Comparison of ENCODE assay signal across 1 cellular context in the genomic region with DNA sequence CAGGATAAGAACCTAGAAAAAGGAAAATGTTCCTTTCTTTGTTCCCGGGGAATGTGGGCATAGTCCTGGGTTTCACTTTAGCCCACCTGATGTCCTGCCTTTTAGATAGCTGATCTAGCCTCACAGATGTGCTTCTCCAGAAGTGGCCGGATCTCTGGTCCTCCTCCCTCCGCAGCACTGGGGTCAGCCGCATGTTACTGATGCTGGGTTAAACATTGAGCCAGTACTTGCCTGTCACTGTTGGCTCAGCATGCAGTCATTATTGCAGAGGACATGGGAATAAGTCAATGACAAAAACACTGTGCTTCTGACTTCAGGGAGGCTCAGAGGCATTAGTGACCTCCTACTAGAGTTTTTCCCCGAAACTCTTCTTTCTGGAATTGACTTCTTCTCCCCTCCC.
TF ChIP-seq lines count a peak whose summit lies in the region.

No MANE protein-coding gene starts in this region.

TF ChIP-seq in SK-N-SH, 30 proteins besides CTCF, POLR2A, EP300 and RAD21 (continued from another document):
- TF ChIP-seq, protein P1, sequence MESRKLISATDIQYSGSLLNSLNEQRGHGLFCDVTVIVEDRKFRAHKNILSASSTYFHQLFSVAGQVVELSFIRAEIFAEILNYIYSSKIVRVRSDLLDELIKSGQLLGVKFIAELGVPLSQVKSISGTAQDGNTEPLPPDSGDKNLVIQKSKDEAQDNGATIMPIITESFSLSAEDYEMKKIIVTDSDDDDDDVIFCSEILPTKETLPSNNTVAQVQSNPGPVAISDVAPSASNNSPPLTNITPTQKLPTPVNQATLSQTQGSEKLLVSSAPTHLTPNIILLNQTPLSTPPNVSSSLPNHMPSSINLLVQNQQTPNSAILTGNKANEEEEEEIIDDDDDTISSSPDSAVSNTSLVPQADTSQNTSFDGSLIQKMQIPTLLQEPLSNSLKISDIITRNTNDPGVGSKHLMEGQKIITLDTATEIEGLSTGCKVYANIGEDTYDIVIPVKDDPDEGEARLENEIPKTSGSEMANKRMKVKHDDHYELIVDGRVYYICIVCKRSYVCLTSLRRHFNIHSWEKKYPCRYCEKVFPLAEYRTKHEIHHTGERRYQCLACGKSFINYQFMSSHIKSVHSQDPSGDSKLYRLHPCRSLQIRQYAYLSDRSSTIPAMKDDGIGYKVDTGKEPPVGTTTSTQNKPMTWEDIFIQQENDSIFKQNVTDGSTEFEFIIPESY (IDR thresholded peaks at IDR 0.05; ENCODE audit: borderline replicate concordance, low read depth), result no peak
TF ChIP-seq in SK-N-SH: peak in this region for 0.
